ENCODE assay signal across 12 cellular contexts in the genomic region with DNA sequence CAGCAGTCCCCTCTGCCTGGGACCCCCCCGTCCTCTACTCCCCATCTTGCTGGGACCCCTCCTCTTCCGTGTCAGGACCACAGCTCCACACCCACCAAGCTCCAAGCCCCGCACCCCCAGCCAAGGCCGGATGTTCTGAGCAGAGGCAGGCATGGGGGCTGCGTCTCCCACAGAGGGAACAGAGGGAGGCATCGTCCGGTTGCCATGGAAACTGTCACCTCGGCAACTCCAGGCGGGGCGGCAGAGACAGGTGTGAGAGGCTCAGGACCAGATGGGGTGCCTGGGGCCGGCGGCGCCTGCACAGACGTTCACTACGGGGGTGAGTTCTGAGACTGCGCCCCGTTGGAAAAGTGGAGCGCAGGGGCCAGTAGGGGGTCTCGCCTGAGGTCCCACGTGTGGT. TPM values are rescaled to one million over a fixed set of nuclear protein-coding genes. Genes with fewer than 3 reads are reported as not detected.
DNase-seq lines count a peak whose midpoint lies in the region; ATAC-seq and TF ChIP-seq lines count a peak whose summit lies in the region.
"Had no signal": no experiment of that assay in that cellular context is flagged by ENCODE, and none has a peak within 500 bp of the region (broad histone marks: within the 10 kb centered on the region; RNA-seq: fewer than 3 reads in every experiment).

No MANE protein-coding gene starts in this region.

- CTCF ChIA-PET in WTC11 (lab: Charles Lee) = interaction anchor here (0.6 kb wide), 1 partner anchor 190 kb away, joined by 5 read pairs; a partner anchor contains a TSS
- CTCF ChIA-PET in naive thymus-derived CD4-positive, alpha-beta T cell (lab: Charles Lee) = interaction anchor here (0.7 kb wide), 1 partner anchor 306 kb away, joined by 4 read pairs; no protein-coding TSS in a partner anchor

- ATAC-seq in WTC11 = peak; percentile 7; the same call in 1 of the 2 replicates
- ATAC-seq in naive thymus-derived CD4-positive, alpha-beta T cell = peak; percentile 42
- no peak for ATAC-seq in HG03159 (IDR thresholded peaks at IDR 0.05; ENCODE audit: unreplicated experiment)
- ATAC-seq: lower lobe of right lung had no signal

- H3K4me3 ChIP-seq in naive thymus-derived CD4-positive, alpha-beta T cell (ENCODE audit: low read length) = no peak overlapping the region
- H3K4me3 ChIP-seq: lower lobe of right lung had no signal

- H3K36me3 Mint-ChIP-seq in WTC11 = 0 out of 2 replicates have a peak, but pooled peaks cover 3% of the 10 kb centered on the region
- H3K36me3 Mint-ChIP-seq in naive thymus-derived CD4-positive, alpha-beta T cell = peaks cover 0 to 8% (median 5%) of the 10 kb centered on the region in 5 donors

- H3K4me1 Mint-ChIP-seq in WTC11 = no peaks in the 10 kb centered on the region; the same call in 1 of the 2 replicates
- peaks cover 0 to 32% (median 19%) of the 10 kb centered on the region in 7 donors for H3K4me1 Mint-ChIP-seq in naive thymus-derived CD4-positive, alpha-beta T cell

- intact Hi-C loops in naive thymus-derived CD4-positive, alpha-beta T cell (cut with micrococcal nuclease) = no loop called here

- no peaks in the 10 kb centered on the region for H3K9me3 Mint-ChIP-seq in WTC11
- H3K9me3 Mint-ChIP-seq in naive thymus-derived CD4-positive, alpha-beta T cell = peaks cover 0 to under 1% (median 0%) of the 10 kb centered on the region in 11 donors

- H3K4me1 ChIP-seq in naive thymus-derived CD4-positive, alpha-beta T cell (ENCODE audit: control insufficient read depth in 2 of 2, insufficient read depth in 2 of 2, low read length in 2 of 2) = peaks cover 0 to 10% of the 10 kb centered on the region in 2 donors

- peak; percentile 65 for DNase-seq in DMS53 (lab: John Stamatoyannopoulos, UW)
- DNase-seq in DMS53 treated with DMSO at 0.1 percent for 48 hours (lab: John Stamatoyannopoulos, UW; ENCODE audit: unreplicated experiment) = no peak
- peak; percentile 20 for DNase-seq in LHCN-M2 (ENCODE audit: low read depth)
- DNase-seq in WTC11 (ENCODE audit: low spot score) = peak; percentile 71
- peak in 5 of 9 donors; percentile 49 to 73 (median 63) for DNase-seq in naive thymus-derived CD4-positive, alpha-beta T cell
- DNase-seq in NCI-H510A treated with DMSO at 0.1 percent for 48 hours (lab: John Stamatoyannopoulos, UW) = no peak
- no peak for DNase-seq in GM20000 (ENCODE audit: low spot score)
- DNase-seq: foreskin melanocyte, lower lobe of right lung, SW 1271 had no signal

- H3K27ac Mint-ChIP-seq in WTC11 = no peak overlapping the region
- peak overlapping the region in 7 of 9 donors; percentile 31 to 87 (median 74) for H3K27ac Mint-ChIP-seq in naive thymus-derived CD4-positive, alpha-beta T cell

- no peaks in the 10 kb centered on the region for H3K27me3 ChIP-seq in naive thymus-derived CD4-positive, alpha-beta T cell (ENCODE audit: control insufficient read depth in 2 of 2, insufficient read depth in 2 of 2, low read length in 2 of 2)

- no peaks in the 10 kb centered on the region for H3K27me3 Mint-ChIP-seq in WTC11 (ENCODE audit: low read depth)
- H3K27me3 Mint-ChIP-seq in naive thymus-derived CD4-positive, alpha-beta T cell = no peaks in the 10 kb centered on the region

- H3K36me3 ChIP-seq in naive thymus-derived CD4-positive, alpha-beta T cell (ENCODE audit: control insufficient read depth in 2 of 3, insufficient read depth in 3 of 3, low read length in 3 of 3) = peaks cover 0 to 63% (median 9%) of the 10 kb centered on the region in 3 experiments

- H3K9me3 ChIP-seq in naive thymus-derived CD4-positive, alpha-beta T cell (ENCODE audit: control insufficient read depth in 2 of 3, low read length in 3 of 3) = no peaks in the 10 kb centered on the region
- H3K9me3 ChIP-seq: lower lobe of right lung had no signal

- H3K4me3 Mint-ChIP-seq in WTC11 = no peak overlapping the region
- peak overlapping the region in 4 of 10 donors; percentile 16 to 35 (median 28) for H3K4me3 Mint-ChIP-seq in naive thymus-derived CD4-positive, alpha-beta T cell

- no peak overlapping the region for H3K27ac ChIP-seq in naive thymus-derived CD4-positive, alpha-beta T cell (ENCODE audit: low read depth, low read length)
- H3K27ac ChIP-seq: HL-60, lower lobe of right lung had no signal

- POLR2A ChIA-PET in WTC11 (lab: Charles Lee) = interaction anchor here (0.7 kb wide), 1 partner anchor 27 kb away, joined by 4 read pairs; no protein-coding TSS in a partner anchor
- POLR2A ChIA-PET in naive thymus-derived CD4-positive, alpha-beta T cell (lab: Charles Lee) = interaction anchor here (0.6 to 6.7 kb wide), 4 partner anchors 8 to 234 kb away, joined by 3 to 196 read pairs (median 4); no protein-coding TSS in a partner anchor

- TF ChIP-seq CTCF in WTC11 (IDR thresholded peaks at IDR 0.05) (no peak), GM20000 (IDR thresholded peaks at IDR 0.05; ENCODE audit: extremely low read depth, missing control alignments) (no peak)

TF ChIP-seq in WTC11, 78 proteins besides CTCF, POLR2A, EP300 and RAD21 (continues in another document):
- TF ChIP-seq ELF4 (CRISPR knock-in tag; IDR thresholded peaks at IDR 0.05; ENCODE audit: low read depth) = no peak
- TF ChIP-seq, protein P1, sequence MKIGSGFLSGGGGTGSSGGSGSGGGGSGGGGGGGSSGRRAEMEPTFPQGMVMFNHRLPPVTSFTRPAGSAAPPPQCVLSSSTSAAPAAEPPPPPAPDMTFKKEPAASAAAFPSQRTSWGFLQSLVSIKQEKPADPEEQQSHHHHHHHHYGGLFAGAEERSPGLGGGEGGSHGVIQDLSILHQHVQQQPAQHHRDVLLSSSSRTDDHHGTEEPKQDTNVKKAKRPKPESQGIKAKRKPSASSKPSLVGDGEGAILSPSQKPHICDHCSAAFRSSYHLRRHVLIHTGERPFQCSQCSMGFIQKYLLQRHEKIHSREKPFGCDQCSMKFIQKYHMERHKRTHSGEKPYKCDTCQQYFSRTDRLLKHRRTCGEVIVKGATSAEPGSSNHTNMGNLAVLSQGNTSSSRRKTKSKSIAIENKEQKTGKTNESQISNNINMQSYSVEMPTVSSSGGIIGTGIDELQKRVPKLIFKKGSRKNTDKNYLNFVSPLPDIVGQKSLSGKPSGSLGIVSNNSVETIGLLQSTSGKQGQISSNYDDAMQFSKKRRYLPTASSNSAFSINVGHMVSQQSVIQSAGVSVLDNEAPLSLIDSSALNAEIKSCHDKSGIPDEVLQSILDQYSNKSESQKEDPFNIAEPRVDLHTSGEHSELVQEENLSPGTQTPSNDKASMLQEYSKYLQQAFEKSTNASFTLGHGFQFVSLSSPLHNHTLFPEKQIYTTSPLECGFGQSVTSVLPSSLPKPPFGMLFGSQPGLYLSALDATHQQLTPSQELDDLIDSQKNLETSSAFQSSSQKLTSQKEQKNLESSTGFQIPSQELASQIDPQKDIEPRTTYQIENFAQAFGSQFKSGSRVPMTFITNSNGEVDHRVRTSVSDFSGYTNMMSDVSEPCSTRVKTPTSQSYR (CRISPR knock-in tag; IDR thresholded peaks at IDR 0.05) = no peak
- TF ChIP-seq, protein P2, sequence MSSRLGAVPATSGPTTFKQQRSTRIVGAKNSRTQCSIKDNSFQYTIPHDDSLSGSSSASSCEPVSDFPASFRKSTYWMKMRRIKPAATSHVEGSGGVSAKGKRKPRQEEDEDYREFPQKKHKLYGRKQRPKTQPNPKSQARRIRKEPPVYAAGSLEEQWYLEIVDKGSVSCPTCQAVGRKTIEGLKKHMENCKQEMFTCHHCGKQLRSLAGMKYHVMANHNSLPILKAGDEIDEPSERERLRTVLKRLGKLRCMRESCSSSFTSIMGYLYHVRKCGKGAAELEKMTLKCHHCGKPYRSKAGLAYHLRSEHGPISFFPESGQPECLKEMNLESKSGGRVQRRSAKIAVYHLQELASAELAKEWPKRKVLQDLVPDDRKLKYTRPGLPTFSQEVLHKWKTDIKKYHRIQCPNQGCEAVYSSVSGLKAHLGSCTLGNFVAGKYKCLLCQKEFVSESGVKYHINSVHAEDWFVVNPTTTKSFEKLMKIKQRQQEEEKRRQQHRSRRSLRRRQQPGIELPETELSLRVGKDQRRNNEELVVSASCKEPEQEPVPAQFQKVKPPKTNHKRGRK (CRISPR knock-in tag; IDR thresholded peaks at IDR 0.05; ENCODE audit: borderline replicate concordance) = no peak
- TF ChIP-seq ZNF219 (CRISPR knock-in tag; IDR thresholded peaks at IDR 0.05; ENCODE audit: borderline replicate concordance) = no peak
- TF ChIP-seq, protein P3, sequence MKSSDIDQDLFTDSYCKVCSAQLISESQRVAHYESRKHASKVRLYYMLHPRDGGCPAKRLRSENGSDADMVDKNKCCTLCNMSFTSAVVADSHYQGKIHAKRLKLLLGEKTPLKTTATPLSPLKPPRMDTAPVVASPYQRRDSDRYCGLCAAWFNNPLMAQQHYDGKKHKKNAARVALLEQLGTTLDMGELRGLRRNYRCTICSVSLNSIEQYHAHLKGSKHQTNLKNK (CRISPR knock-in tag; IDR thresholded peaks at IDR 0.05) = no peak

RNA-seq across cellular contexts. Expression of a gene that starts 5.4 kb away (rescaled TPM):
- total RNA-seq in LHCN-M2 (2014; rRNA removed) = not detected in 2 replicates
- polyA plus RNA-seq in LHCN-M2 (2012) = not detected
- total RNA-seq in WTC11 (2021) = not detected in 3 replicates
- not detected for total RNA-seq in naive thymus-derived CD4-positive, alpha-beta T cell
- polyA plus RNA-seq in naive thymus-derived CD4-positive, alpha-beta T cell = not detected
- total RNA-seq: lower lobe of right lung had no signal

RNA-seq across cellular contexts. Expression of a gene that starts 5.7 kb away (rescaled TPM):
- 36.3 and 38.7 TPM in 2 replicates for total RNA-seq in LHCN-M2 (2014; rRNA removed)
- 53.3 TPM for polyA plus RNA-seq in LHCN-M2 (2012)
- total RNA-seq in WTC11 (2021) = 66.9 to 88.8 TPM (median 84.5 TPM) in 3 replicates
- 10 to 100 TPM; 47.5 to 78.2 (median 67.6) TPM for total RNA-seq in naive thymus-derived CD4-positive, alpha-beta T cell
- 100 to 1,000 TPM in 1 of 2 donors, 10 to 100 TPM in 1; 65.7 to 142 TPM for polyA plus RNA-seq in naive thymus-derived CD4-positive, alpha-beta T cell

RNA-seq across cellular contexts. Expression of a gene that starts 14.4 kb away (rescaled TPM):
- total RNA-seq in LHCN-M2 (2014; rRNA removed) (40.3 and 42.7 TPM in 2 replicates), WTC11 (2021) (85.5 to 99.5 TPM (median 88.3 TPM) in 3 replicates)
- 45.5 TPM for polyA plus RNA-seq in LHCN-M2 (2012)
- total RNA-seq in naive thymus-derived CD4-positive, alpha-beta T cell = 100 to 1,000 TPM; 123 to 219 (median 184) TPM
- 100 to 1,000 TPM; 195 to 251 TPM for polyA plus RNA-seq in naive thymus-derived CD4-positive, alpha-beta T cell

RNA-seq across cellular contexts. Expression of a gene that starts 18.5 kb away (rescaled TPM):
- total RNA-seq in LHCN-M2 (2014; rRNA removed) (not detected in 2 replicates), WTC11 (2021) (2.9 to 4.4 TPM (median 3.6 TPM) in 3 replicates)
- polyA plus RNA-seq in LHCN-M2 (2012) = 0.07 TPM
- 1 to 10 TPM; 1.1 to 3.0 (median 1.7) TPM for total RNA-seq in naive thymus-derived CD4-positive, alpha-beta T cell
- under 1 TPM; 0.72 to 0.85 TPM for polyA plus RNA-seq in naive thymus-derived CD4-positive, alpha-beta T cell
- total RNA-seq: lower lobe of right lung had no signal

RNA-seq across cellular contexts. Expression of a gene that starts 27.2 kb away (rescaled TPM):
- total RNA-seq in LHCN-M2 (2014; rRNA removed) = 3.1 and 3.4 TPM in 2 replicates
- polyA plus RNA-seq in LHCN-M2 (2012) = 6.2 TPM
- total RNA-seq in WTC11 (2021) = 102 to 116 TPM (median 113 TPM) in 3 replicates
- total RNA-seq in naive thymus-derived CD4-positive, alpha-beta T cell = 10 to 100 TPM in 3 of 5 experiments, 1 to 10 TPM in 2; 7.1 to 33.1 (median 10.2) TPM
- under 1 TPM; 0.57 to 0.95 TPM for polyA plus RNA-seq in naive thymus-derived CD4-positive, alpha-beta T cell

Comparison
In these comparisons a context has a peak if more than half of its experiments do, and no peak if none do; other contexts are left out.
1. DNase-seq: peak in DMS53 (single experiment), LHCN-M2 (single experiment), WTC11 (single experiment) and naive thymus-derived CD4-positive, alpha-beta T cell (5 of 9); none in DMS53 treated with DMSO at 0.1 percent for 48 hours (single experiment), NCI-H510A treated with DMSO at 0.1 percent for 48 hours (single experiment) and GM20000 (single experiment).